8 cellular contexts compared by ENCODE assay signal in the genomic region with DNA sequence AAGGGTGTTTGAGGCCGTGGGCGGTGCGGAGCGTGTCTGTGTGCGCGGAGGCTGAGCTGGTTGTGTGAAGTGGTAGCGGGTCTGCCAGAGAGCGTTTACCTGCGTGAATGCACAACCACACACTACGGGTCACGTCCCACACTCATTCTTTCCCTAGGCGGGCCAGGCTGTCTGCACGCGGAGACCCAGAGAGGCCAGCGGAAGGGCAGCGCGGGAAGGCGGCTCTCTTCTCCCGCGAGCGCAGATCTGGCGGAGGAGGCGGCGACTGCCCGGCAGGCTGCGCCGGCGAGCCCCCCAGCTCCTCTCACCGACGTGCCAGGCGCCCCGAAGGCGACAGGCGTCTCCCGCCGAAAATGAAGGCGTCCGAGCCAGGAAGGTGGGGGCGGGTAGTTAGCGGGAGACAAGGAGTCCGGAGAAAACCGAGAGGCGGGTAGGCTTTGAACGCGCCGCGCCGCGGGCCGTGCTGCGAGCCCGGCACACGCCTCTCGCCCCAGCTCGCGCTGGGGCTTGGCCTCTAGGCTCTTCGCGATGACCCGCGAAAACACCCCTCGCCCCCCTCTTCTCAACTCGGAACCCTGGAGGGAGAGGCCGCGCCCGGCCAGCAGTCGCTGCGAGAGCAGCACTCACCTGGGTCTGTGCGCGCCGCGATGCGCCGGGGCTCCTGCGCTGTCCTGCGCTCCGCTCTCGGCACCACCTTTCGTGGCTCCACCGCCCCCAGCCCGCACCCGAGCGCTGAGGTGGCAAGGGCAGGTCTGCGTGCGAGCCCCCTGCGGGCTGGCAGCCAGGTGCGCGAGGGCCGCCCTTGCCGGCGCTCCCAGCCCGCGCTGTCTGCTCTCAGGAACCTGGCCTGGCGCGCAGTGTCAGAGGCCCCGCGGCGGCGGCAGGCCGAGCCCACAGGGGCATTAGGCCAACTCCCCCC. TPM values are rescaled to one million over a fixed set of nuclear protein-coding genes. Genes with fewer than 3 reads are reported as not detected.
A peak's percentile ranks its signal among the peaks of the same experiment; 100 is the strongest.
DNase-seq lines count a peak whose midpoint lies in the region; ATAC-seq and TF ChIP-seq lines count a peak whose summit lies in the region.

No MANE protein-coding gene starts in this region.

- no peak overlapping the region for H3K27ac Mint-ChIP-seq in effector memory CD8-positive, alpha-beta T cell
- H3K27ac Mint-ChIP-seq in natural killer cell = no peak overlapping the region

- TF ChIP-seq CTCF in natural killer cell (IDR thresholded peaks at IDR 0.05) = no peak

- DNase-seq in AG08396 (ENCODE audit: low spot score) = peak; percentile 83
- no peak for DNase-seq in HEK293T (ENCODE audit: extremely low spot score)
- no peak for DNase-seq in effector memory CD8-positive, alpha-beta T cell
- no peak for DNase-seq in natural killer cell
- no peak for DNase-seq in SHP77 (lab: John Stamatoyannopoulos, UW)
- DNase-seq in stimulated activated CD8-positive, alpha-beta memory T cell treated with anti-CD3 and anti-CD28 coated beads, Interleukin-4, amount 100 ng/mL, for 48 hours = no peak

- no peaks in the 10 kb centered on the region for H3K36me3 Mint-ChIP-seq in effector memory CD8-positive, alpha-beta T cell (ENCODE audit: insufficient read depth)
- H3K36me3 Mint-ChIP-seq in natural killer cell = no peaks in the 10 kb centered on the region

- intact Hi-C loops in natural killer cell (cut with micrococcal nuclease) = no loop called here

- H3K9me3 Mint-ChIP-seq in effector memory CD8-positive, alpha-beta T cell = no peaks in the 10 kb centered on the region
- no peaks in the 10 kb centered on the region for H3K9me3 Mint-ChIP-seq in natural killer cell

- H3K4me3 Mint-ChIP-seq in effector memory CD8-positive, alpha-beta T cell = peak overlapping the region; percentile 78 to 80
- peak overlapping the region; percentile 82 for H3K4me3 Mint-ChIP-seq in natural killer cell

- ATAC-seq in effector memory CD8-positive, alpha-beta T cell (replicated peaks) = no peak
- ATAC-seq in natural killer cell = no peak
- ATAC-seq in GM19397 (IDR thresholded peaks at IDR 0.05; ENCODE audit: unreplicated experiment) = no peak
- ATAC-seq in HG02884 (IDR thresholded peaks at IDR 0.05; ENCODE audit: unreplicated experiment) = no peak

- H3K27me3 Mint-ChIP-seq in effector memory CD8-positive, alpha-beta T cell = peaks cover 64 to 89% of the 10 kb centered on the region in 2 donors
- peaks cover 51 to 60% of the 10 kb centered on the region in 2 donors for H3K27me3 Mint-ChIP-seq in natural killer cell (ENCODE audit: low read depth in 2 of 2)

- peaks cover 21 to 36% of the 10 kb centered on the region in 2 donors for H3K4me1 Mint-ChIP-seq in effector memory CD8-positive, alpha-beta T cell (ENCODE audit: low read depth in 2 of 2)
- H3K4me1 Mint-ChIP-seq in natural killer cell = peaks cover 7 to 27% of the 10 kb centered on the region in 2 donors

- CTCF ChIA-PET in HEK293T (lab: Yijun Ruan, JAX) = no interaction called here

- POLR2A ChIA-PET in HEK293T (lab: Yijun Ruan, JAX) = interaction anchor here (1.0 kb wide), 2 partner anchors 153 to 166 kb away, joined by 3 read pairs; no protein-coding TSS in a partner anchor

TF ChIP-seq in HEK293T, 16 proteins besides CTCF, POLR2A, EP300 and RAD21:
- peak; percentile 92 for TF ChIP-seq L3MBTL2 (conservative IDR thresholded peaks at IDR 0.05)
- TF ChIP-seq ELF4 (IDR thresholded peaks at IDR 0.05) = no peak
TF ChIP-seq in HEK293T: peak in this region for 1.

RNA-seq across cellular contexts. Expression of gene FOXF1, which starts 2.0 kb away (rescaled TPM):
- total RNA-seq in natural killer cell = not detected

RNA-seq across cellular contexts. Expression of gene MTHFSD, which starts 46.7 kb away (rescaled TPM):
- total RNA-seq in natural killer cell = 10 to 100 TPM; 14.3 to 22.0 (median 16.9) TPM

RNA-seq across cellular contexts. Expression of gene FOXC2, which starts 58.3 kb away (rescaled TPM):
- total RNA-seq in natural killer cell = under 1 TPM in 1 of 3 donors, not detected in 2; 0.14 TPM
